Comparison of ENCODE assay signal across 29 cellular contexts in the genomic region with DNA sequence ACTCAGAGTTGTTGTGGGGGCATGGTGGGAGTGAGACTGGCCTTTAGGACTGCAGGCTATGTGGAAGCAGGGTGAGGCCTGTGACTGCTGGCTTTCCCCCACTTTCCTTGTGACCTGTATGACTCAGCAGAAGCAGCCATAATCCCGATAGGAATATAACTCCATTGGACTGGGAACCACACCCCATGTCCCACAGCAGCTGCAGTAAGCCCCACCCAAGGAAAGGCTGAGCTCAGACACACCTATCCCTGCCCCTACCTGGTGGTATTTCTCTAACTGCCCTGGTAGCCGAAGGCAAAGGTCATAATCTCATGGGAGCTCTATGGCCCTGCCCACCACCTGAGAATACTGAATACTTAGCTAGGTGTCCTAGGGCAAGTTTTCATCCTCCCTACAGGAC.
"Had no signal": no experiment of that assay in that cellular context is flagged by ENCODE, and none has a peak within 500 bp of the region (broad histone marks: within the 10 kb centered on the region; RNA-seq: fewer than 3 reads in every experiment).

No MANE protein-coding gene starts in this region.

- DNase-seq: activated CD4-positive, alpha-beta memory T cell treated with anti-CD3 and anti-CD28 coated beads for 36 hours; activated CD4-positive, alpha-beta T cell treated with anti-CD3 and anti-CD28 coated beads, Interleukin-2, amount 10 ng/mL, durations not matched to agents 24 days and 14 days; activated CD4-positive, CD25-positive, alpha-beta regulatory T cell treated with anti-CD3 and anti-CD28 coated beads, Interleukin-2, amount 50 U/mL, for 72 hours; activated CD8-positive, alpha-beta memory T cell treated with anti-CD3 and anti-CD28 coated beads, Interleukin-2, amount 50 U/mL, for 48 hours; activated gamma-delta T cell; activated naive CD4-positive, alpha-beta T cell treated with anti-CD3 and anti-CD28 coated beads, Interleukin-2, amount 10 ng/mL, durations not matched to agents 7 days and 5 days; activated naive CD8-positive, alpha-beta T cell treated with anti-CD3 and anti-CD28 coated beads, Interleukin-2, amount 10 ng/mL, durations not matched to agents 7 days and 5 days; activated T-cell treated with anti-CD3 and anti-CD28 coated beads, Interleukin-2, amount 50 U/mL, for 24 hours; amniotic stem cell; brain microvascular endothelial cell; central memory CD4-positive, alpha-beta T cell; gastrocnemius medialis; glutamatergic neuron; left ventricle myocardium superior; naive B cell; nephron progenitor cell; ovary; spleen; stimulated activated naive CD4-positive, alpha-beta T cell; T-helper 9 cell; tibial artery; WERI-Rb-1 had no signal

- ATAC-seq: gastrocnemius medialis, left ventricle myocardium superior had no signal

- H3K27ac ChIP-seq: brain microvascular endothelial cell, epithelial cell of prostate, gastrocnemius medialis, ovary, prostate gland, right atrium auricular region, spleen, suprapubic skin, tibial artery, WERI-Rb-1 had no signal

- H3K4me1 ChIP-seq: gastrocnemius medialis, prostate gland, right atrium auricular region, spleen, suprapubic skin, tibial artery had no signal

- FAIRE-seq: astrocyte, islet of Langerhans, TTC549 had no signal

- H3K27me3 ChIP-seq: brain microvascular endothelial cell, gastrocnemius medialis, ovary, right atrium auricular region, spleen, suprapubic skin, tibial artery had no signal

- H3K4me3 ChIP-seq: gastrocnemius medialis, ovary, prostate gland, right atrium auricular region, spleen, suprapubic skin, tibial artery had no signal

- H3K9me3 ChIP-seq: gastrocnemius medialis, ovary, prostate gland, right atrium auricular region, suprapubic skin, tibial artery had no signal

- H3K36me3 ChIP-seq: brain microvascular endothelial cell, gastrocnemius medialis, ovary, prostate gland, right atrium auricular region, spleen, suprapubic skin, tibial artery, WERI-Rb-1 had no signal
